In the genomic region with DNA sequence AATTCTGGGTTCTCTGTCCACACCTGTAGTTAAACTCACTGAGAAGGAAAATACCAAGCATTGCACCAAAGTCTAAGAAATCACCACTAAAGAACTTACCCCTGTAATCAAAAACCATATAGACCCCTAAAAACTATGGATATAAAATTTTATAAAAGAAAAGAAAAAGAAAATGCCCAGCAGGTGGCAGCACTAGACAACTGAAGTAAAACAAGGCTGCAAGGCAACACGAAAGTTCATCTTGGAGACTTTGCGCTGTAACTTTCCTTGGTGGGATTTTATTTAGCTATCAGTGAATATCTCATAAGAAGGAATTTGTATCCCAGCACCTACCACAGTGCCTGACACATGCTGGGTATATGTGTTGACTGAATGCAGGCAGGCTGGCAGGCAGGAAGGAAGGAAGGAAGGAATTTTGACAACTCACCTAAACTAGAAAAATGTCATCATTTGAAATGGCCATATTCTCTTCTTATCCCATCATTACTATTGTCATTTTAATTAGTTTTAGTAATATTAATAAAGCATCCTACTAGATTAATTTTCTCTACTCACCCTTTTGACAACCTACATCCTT, we compare ENCODE assay signal across 8 cellular contexts.
DNase-seq lines count a peak whose midpoint lies in the region; ATAC-seq and TF ChIP-seq lines count a peak whose summit lies in the region.

No MANE protein-coding gene starts in this region.

- H3K36me3 Mint-ChIP-seq in activated T-cell treated with anti-CD3 and anti-CD28 coated beads, Interleukin-2, amount 50 U/mL, for 72 hours (ENCODE audit: insufficient read depth in 2 of 2), result no peaks in the 10 kb centered on the region

- peaks cover 32% of the 10 kb centered on the region for H3K4me1 Mint-ChIP-seq in activated T-cell treated with anti-CD3 and anti-CD28 coated beads, Interleukin-2, amount 50 U/mL, for 72 hours (ENCODE audit: low read depth)

- peaks cover 26% of the 10 kb centered on the region for H3K27me3 Mint-ChIP-seq in activated T-cell treated with anti-CD3 and anti-CD28 coated beads, Interleukin-2, amount 50 U/mL, for 72 hours (ENCODE audit: low read depth)

- H3K4me1 ChIP-seq in Panc1 (ENCODE audit: control insufficient read depth, insufficient read depth, low read length) (no peaks in the 10 kb centered on the region), ovary (ENCODE audit: insufficient read depth) (peaks cover 3% of the 10 kb centered on the region), upper lobe of left lung (peaks cover 8 to 14% (median 10%) of the 10 kb centered on the region in 4 donors)

- ATAC-seq in Panc1 (no peak), upper lobe of left lung (ENCODE audit: low FRiP score in 2 of 2) (peak; percentile 58 to 72), HG03045 (IDR thresholded peaks at IDR 0.05; ENCODE audit: unreplicated experiment) (no peak)
- ATAC-seq in activated T-cell treated with anti-CD3 and anti-CD28 coated beads, Interleukin-2, amount 50 U/mL, for 72 hours (replicated peaks in 1 of 2), result no peak

- no peak overlapping the region for H3K4me3 Mint-ChIP-seq in activated T-cell treated with anti-CD3 and anti-CD28 coated beads, Interleukin-2, amount 50 U/mL, for 72 hours

- in situ Hi-C loops in Panc1 (cut with HindIII; ENCODE audit: low pct_unique_long_range_greater_than_20kb, low sequenced_read_pairs), result no loop called here

- no TSS peak for BruUV-seq in Panc1 (replicated peaks; lab: Mats Ljungman, UMichigan)

- no peak overlapping the region for H3K27ac Mint-ChIP-seq in activated T-cell treated with anti-CD3 and anti-CD28 coated beads, Interleukin-2, amount 50 U/mL, for 72 hours

- TF ChIP-seq CTCF in Panc1 (IDR thresholded peaks at IDR 0.05) (peak; percentile 45; the same call in 1 of the 2 replicates), ovary (IDR thresholded peaks at IDR 0.05) (peak; percentile 63 to 73 (median 67)), upper lobe of left lung (IDR thresholded peaks at IDR 0.05) (peak; percentile 23 to 67 (median 54))

- TF ChIP-seq POLR2A in ovary (IDR thresholded peaks at IDR 0.05) (no peak), upper lobe of left lung (IDR thresholded peaks at IDR 0.05) (no peak)

- CTCF ChIA-PET in Panc1 (lab: Charles Lee), result interaction anchor here (0.6 to 1.0 kb wide), 2 partner anchors 216 to 452 kb away, joined by 3 to 6 read pairs; no protein-coding TSS in a partner anchor

- H3K36me3 ChIP-seq in Panc1 (ENCODE audit: control insufficient read depth, insufficient read depth, low read length) (no peaks in the 10 kb centered on the region), ovary (no peaks in the 10 kb centered on the region), upper lobe of left lung (no peaks in the 10 kb centered on the region)

- H3K27ac ChIP-seq in Panc1 (ENCODE audit: low read length), result no peak overlapping the region
- H3K27ac ChIP-seq in ovary, result no peak overlapping the region
- no peak overlapping the region for H3K27ac ChIP-seq in upper lobe of left lung

- DNase-seq in DMS 273 (lab: John Stamatoyannopoulos, UW; ENCODE audit: unreplicated experiment) (peak; percentile 83), Kasumi-1 (lab: John Stamatoyannopoulos, UW) (peak; percentile 48 to 55), Panc1 (ENCODE audit: low read depth, low spot score) (peak; percentile 13), fibroblast of the conjunctiva (ENCODE audit: low read depth) (peak; percentile 62), ovary (peak; percentile 48 to 75 (median 61)), upper lobe of left lung (peak in 1 of 2 donors; percentile 46)
- peak; percentile 71 to 76 for DNase-seq in activated T-cell treated with anti-CD3 and anti-CD28 coated beads, Interleukin-2, amount 50 U/mL, for 72 hours

- WGBS in ovary, 3 donors, result 1 to 7% (median 2%) methylated on average over 2 of the region's 2 CpGs
- 5 to 7% methylated on average over 2 of the region's 2 CpGs for WGBS in upper lobe of left lung, 2 donors

- TF ChIP-seq EP300 in ovary (IDR thresholded peaks at IDR 0.05) (no peak), upper lobe of left lung (IDR thresholded peaks at IDR 0.05) (no peak)

- H3K9me3 ChIP-seq in Panc1 (ENCODE audit: control insufficient read depth, insufficient read depth, low read depth, low read length), result no peaks in the 10 kb centered on the region
- no peaks in the 10 kb centered on the region for H3K9me3 ChIP-seq in ovary
- H3K9me3 ChIP-seq in upper lobe of left lung, result no peaks in the 10 kb centered on the region

- no peak overlapping the region for H3K4me3 ChIP-seq in Panc1 (ENCODE audit: low read depth in 2 of 2, low read length in 2 of 2)
- H3K4me3 ChIP-seq in ovary, result no peak overlapping the region
- no peak overlapping the region for H3K4me3 ChIP-seq in upper lobe of left lung

- intact Hi-C loops in Panc1 (cut with micrococcal nuclease; ENCODE audit: unreplicated experiment) (loop anchor here (1.0 to 10.0 kb wide), 2 partner anchors 452 to 1124 kb away; no protein-coding TSS in a partner anchor), ovary (cut with DNase I) (loop anchor here (2.0 to 10.0 kb wide), 4 partner anchors 304 to 754 kb away; no protein-coding TSS in a partner anchor)

- H3K9me3 Mint-ChIP-seq in activated T-cell treated with anti-CD3 and anti-CD28 coated beads, Interleukin-2, amount 50 U/mL, for 72 hours, result no peaks in the 10 kb centered on the region

- no peaks in the 10 kb centered on the region for H3K27me3 ChIP-seq in Panc1 (ENCODE audit: control insufficient read depth, insufficient read depth, low read length)
- H3K27me3 ChIP-seq in ovary, result no peaks in the 10 kb centered on the region
- H3K27me3 ChIP-seq in upper lobe of left lung, result no peaks in the 10 kb centered on the region

- POLR2A ChIA-PET in Panc1 (lab: Charles Lee), result no interaction called here

Comparison
In these comparisons a context has a peak if more than half of its experiments do, and no peak if none do; other contexts are left out.
1. ATAC-seq: peak in upper lobe of left lung (2 of 2); none in Panc1 (single experiment), activated T-cell treated with anti-CD3 and anti-CD28 coated beads, Interleukin-2, amount 50 U/mL, for 72 hours (0 of 2) and HG03045 (single experiment).
2. Peak in every context shown above with its lines, with median percentiles within 50 percentile points of each other: CTCF ChIP-seq.